ENCODE assay signal across 14 cellular contexts in the genomic region with DNA sequence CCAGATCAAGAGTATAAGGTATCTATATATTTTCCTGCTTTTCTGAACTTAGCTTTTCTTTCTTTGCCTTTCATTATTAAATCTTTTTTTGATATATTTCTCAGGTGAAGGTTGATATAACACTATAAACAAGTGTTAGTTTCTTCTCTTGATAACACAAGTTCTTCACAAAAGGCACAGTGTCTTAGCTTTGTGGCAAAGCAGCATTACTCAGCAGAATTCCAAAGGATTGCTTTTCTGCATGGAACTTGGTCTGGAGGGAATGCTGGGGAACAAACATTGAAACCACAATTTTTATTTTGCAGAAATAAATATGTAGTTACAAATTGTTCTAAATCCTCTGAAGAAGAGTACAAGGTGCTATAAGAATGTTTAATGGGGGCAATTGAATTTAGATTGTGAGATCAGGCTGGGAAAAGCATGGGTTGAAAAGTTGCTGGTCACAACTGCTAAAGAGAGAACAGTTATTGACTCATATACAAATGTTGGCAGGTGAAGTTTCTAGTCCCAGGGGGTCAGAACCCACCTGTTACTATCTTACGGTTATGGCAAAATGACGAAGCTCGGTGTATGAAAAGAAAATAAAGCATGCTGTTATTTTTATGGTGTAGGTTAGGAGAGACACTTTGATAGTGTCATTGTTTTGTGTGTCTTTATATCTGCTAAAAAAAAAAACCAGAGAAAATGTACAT.
DNase-seq lines count a peak whose midpoint lies in the region; ATAC-seq lines count a peak whose summit lies in the region.
"Had no signal": no experiment of that assay in that cellular context is flagged by ENCODE, and none has a peak within 500 bp of the region (broad histone marks: within the 10 kb centered on the region; RNA-seq: fewer than 3 reads in every experiment).

No MANE protein-coding gene starts in this region.

- ATAC-seq in HG03025 (IDR thresholded peaks at IDR 0.05; ENCODE audit: low FRiP score, unreplicated experiment) = no peak
- ATAC-seq: stimulated activated effector memory CD8-positive, alpha-beta T cell treated with anti-CD3 and anti-CD28 coated beads, Interleukin-12 subunit alpha, Interleukin-12 subunit beta, amount 100 ng/mL, for 72 hours; upper lobe of right lung had no signal

- DNase-seq in EH (ENCODE audit: low read depth) (peak; percentile 33), NCI-H69 (lab: John Stamatoyannopoulos, UW) (peak; percentile 4), fibroblast of gingiva (ENCODE audit: low read depth) (peak; percentile 36), pons (ENCODE audit: low spot score) (peak; percentile 73), NCI-H1417 (lab: John Stamatoyannopoulos, UW) (no peak), occipital lobe (lab: John Stamatoyannopoulos, UW) (no peak)
- no peak for DNase-seq in stimulated activated CD4-positive, alpha-beta T cell treated with anti-CD3 and anti-CD28 coated beads, Interleukin-4, amount 100 ng/mL, for 4 hours
- DNase-seq: activated CD4-positive, alpha-beta T cell treated with anti-CD3 and anti-CD28 coated beads, Interleukin-2, amount 10 ng/mL, durations not matched to agents 24 days and 14 days; NCI-H1694; NCI-H526; stimulated activated CD4-positive, alpha-beta T cell treated with anti-CD3 and anti-CD28 coated beads, Interleukin-4, amount 100 ng/mL, for 24 hours; upper lobe of right lung had no signal

Comparison
In these comparisons a context has a peak if more than half of its experiments do, and no peak if none do; other contexts are left out.
1. DNase-seq: peak in EH (single experiment), NCI-H69 (single experiment), fibroblast of gingiva (single experiment) and pons (single experiment); none in stimulated activated CD4-positive, alpha-beta T cell treated with anti-CD3 and anti-CD28 coated beads, Interleukin-4, amount 100 ng/mL, for 4 hours (0 of 2), NCI-H1417 (0 of 3) and occipital lobe (single experiment).